ENCODE assay signal across 14 cellular contexts in the genomic region with DNA sequence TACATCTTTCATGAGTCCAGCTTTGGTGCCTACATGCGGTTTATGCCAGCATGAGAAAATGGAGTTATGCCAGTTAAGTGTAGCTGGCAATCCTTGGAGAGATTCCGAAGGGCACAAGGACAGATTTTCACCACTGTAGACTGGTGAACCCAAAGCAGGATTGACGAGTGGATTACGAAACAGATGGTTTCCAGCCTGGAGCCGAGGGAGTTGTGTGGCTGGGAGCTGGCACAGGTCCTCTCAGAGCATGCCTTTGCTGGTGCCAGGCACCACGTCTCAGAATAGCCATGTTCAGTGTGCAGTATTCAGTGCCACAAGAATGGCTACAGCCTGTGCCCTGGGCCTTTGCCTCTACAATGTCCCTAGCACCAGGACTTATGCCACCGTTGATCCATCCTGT. TPM values are rescaled to one million over a fixed set of nuclear protein-coding genes. Genes with fewer than 3 reads are reported as not detected.
DNase-seq lines count a peak whose midpoint lies in the region; ATAC-seq and TF ChIP-seq lines count a peak whose summit lies in the region.
"Had no signal": no experiment of that assay in that cellular context is flagged by ENCODE, and none has a peak within 500 bp of the region (broad histone marks: within the 10 kb centered on the region; RNA-seq: fewer than 3 reads in every experiment).

No MANE protein-coding gene starts in this region.

- ATAC-seq in PC-3: no peak

- H3K9me3 ChIP-seq in PC-3 (ENCODE audit: low read length) (no peaks in the 10 kb centered on the region), neuronal stem cell (replicated peaks in 1 of 2; ENCODE audit: control insufficient read depth in 2 of 2, insufficient read depth in 1 of 2, low read depth in 1 of 2, low read length in 2 of 2) (no peaks in the 10 kb centered on the region), sigmoid colon (no peaks in the 10 kb centered on the region)
- H3K9me3 ChIP-seq: testis had no signal

- CTCF ChIA-PET in PC-3 (lab: Charles Lee): no interaction called here

- no peak for TF ChIP-seq EP300 in sigmoid colon (IDR thresholded peaks at IDR 0.05)

- H3K27me3 ChIP-seq in PC-3 (ENCODE audit: low read length) (no peaks in the 10 kb centered on the region), neuronal stem cell (ENCODE audit: control insufficient read depth in 3 of 3, insufficient read depth in 3 of 3, low read depth in 1 of 3, low read length in 3 of 3) (peaks cover 0 to 56% (median 26%) of the 10 kb centered on the region in 3 experiments), sigmoid colon (peaks cover 0 to 19% (median 17%) of the 10 kb centered on the region in 3 donors)
- H3K27me3 ChIP-seq: testis had no signal

- no peak overlapping the region for H2AFZ ChIP-seq in PC-3 (ENCODE audit: low read length)
- no peak overlapping the region for H2AFZ ChIP-seq in neuronal stem cell (ENCODE audit: low read length)

- H3K23ac ChIP-seq in neuronal stem cell (ENCODE audit: low read depth, low read length, poor library complexity): no peak overlapping the region

- no peak overlapping the region for H3K4ac ChIP-seq in neuronal stem cell (ENCODE audit: low read length)

- peaks cover 4% of the 10 kb centered on the region for H3K79me1 ChIP-seq in neuronal stem cell (ENCODE audit: low read depth, low read length)

- H4K8ac ChIP-seq in neuronal stem cell (ENCODE audit: low read depth, low read length): no peak overlapping the region

- no peaks in the 10 kb centered on the region for H3F3A ChIP-seq in PC-3 (ENCODE audit: low read length, unreplicated experiment)

- in situ Hi-C loops in GM13977 (cut with MboI; ENCODE audit: low pct_unique_long_range_greater_than_20kb, low sequenced_read_pairs, unreplicated experiment): no loop called here

- WGBS in neuronal stem cell (ENCODE audit: extremely low coverage in 2 of 2, insufficient read length in 2 of 2, insufficient replicate concordance in 1 of 2), 2 donors: no CpG with 5 or more reads among the region's 7 CpGs
- 72 to 81% methylated on average over 7 of the region's 7 CpGs for WGBS in sigmoid colon, 2 donors

- BruUV-seq in PC-3 (replicated peaks; lab: Mats Ljungman, UMichigan): no TSS peak

- H2AK5ac ChIP-seq in neuronal stem cell (ENCODE audit: low read depth, low read length): no peak overlapping the region

- no peak overlapping the region for H4K91ac ChIP-seq in neuronal stem cell (ENCODE audit: low read depth, low read length, poor library complexity)

- POLR2A ChIA-PET in PC-3 (lab: Charles Lee; ENCODE audit: unreplicated experiment): interaction anchor here (0.5 kb wide), 1 partner anchor 37 kb away, joined by 3 read pairs; no protein-coding TSS in a partner anchor

- H3K4me1 Mint-ChIP-seq in activated T-helper 1 cell treated with anti-CD3 and anti-CD28 coated beads, Interleukin-12 subunit alpha, Interleukin-12 subunit beta, Interleukin-2, Interleukin-4 antibody, amounts not matched to agents 30 ng/mL and 10 ng/mL and 1 ng/mL, durations not matched to agents 14 hours and 24 hours and 36 hours (ENCODE audit: low read depth): no peaks in the 10 kb centered on the region

- no peak overlapping the region for H3K4me3 Mint-ChIP-seq in activated T-helper 1 cell treated with anti-CD3 and anti-CD28 coated beads, Interleukin-12 subunit alpha, Interleukin-12 subunit beta, Interleukin-2, Interleukin-4 antibody, amounts not matched to agents 30 ng/mL and 10 ng/mL and 1 ng/mL, durations not matched to agents 14 hours and 24 hours and 36 hours
- H3K4me3 Mint-ChIP-seq: activated naive CD8-positive, alpha-beta T cell; CD4-positive, alpha-beta T cell had no signal

- no peaks in the 10 kb centered on the region for H4K20me1 ChIP-seq in PC-3 (ENCODE audit: low read length)

- TF ChIP-seq POLR2A in sigmoid colon (IDR thresholded peaks at IDR 0.05): no peak

- peaks cover 6% of the 10 kb centered on the region; the same call in 1 of the 2 replicates for H3K36me3 ChIP-seq in PC-3 (ENCODE audit: low read depth, low read length)
- H3K36me3 ChIP-seq in neuronal stem cell (replicated peaks in 1 of 2; ENCODE audit: control insufficient read depth in 2 of 2, insufficient read depth in 2 of 2, low read length in 2 of 2): peaks cover 12 to 13% of the 10 kb centered on the region in 2 donors
- peaks cover 0 to 10% (median 0%) of the 10 kb centered on the region in 4 donors for H3K36me3 ChIP-seq in sigmoid colon

- no peaks in the 10 kb centered on the region for H3K9me3 Mint-ChIP-seq in activated T-helper 1 cell treated with anti-CD3 and anti-CD28 coated beads, Interleukin-12 subunit alpha, Interleukin-12 subunit beta, Interleukin-2, Interleukin-4 antibody, amounts not matched to agents 30 ng/mL and 10 ng/mL and 1 ng/mL, durations not matched to agents 14 hours and 24 hours and 36 hours
- H3K9me3 Mint-ChIP-seq: CD4-positive, alpha-beta T cell had no signal

- H3K4me1 ChIP-seq in PC-3 (ENCODE audit: insufficient read depth, low read length): no peaks in the 10 kb centered on the region
- peaks cover 4 to 15% of the 10 kb centered on the region in 2 donors for H3K4me1 ChIP-seq in neuronal stem cell (ENCODE audit: control insufficient read depth in 2 of 2, insufficient read depth in 1 of 2, low read depth in 1 of 2, low read length in 2 of 2)
- H3K4me1 ChIP-seq in sigmoid colon: peaks cover 0 to 15% (median 13%) of the 10 kb centered on the region in 4 donors

- no peak overlapping the region for H3K4me3 ChIP-seq in PC-3 (ENCODE audit: low read length)
- no peak overlapping the region for H3K4me3 ChIP-seq in foreskin fibroblast (ENCODE audit: low read depth in 1 of 2, low read length in 2 of 2)
- no peak overlapping the region for H3K4me3 ChIP-seq in neuronal stem cell (ENCODE audit: low read length in 2 of 2)
- no peak overlapping the region for H3K4me3 ChIP-seq in sigmoid colon
- H3K4me3 ChIP-seq: testis had no signal

- H3K9ac ChIP-seq in PC-3 (ENCODE audit: low read length): no peak overlapping the region
- no peak overlapping the region for H3K9ac ChIP-seq in neuronal stem cell (ENCODE audit: low read depth, low read length, poor library complexity)

- no peak overlapping the region for H2BK15ac ChIP-seq in neuronal stem cell (ENCODE audit: low read length)

- H2BK120ac ChIP-seq in neuronal stem cell (ENCODE audit: low read depth, low read length): no peak overlapping the region

- no peak overlapping the region for H3K27ac ChIP-seq in PC-3 (ENCODE audit: low read length)
- no peak overlapping the region for H3K27ac ChIP-seq in neuronal stem cell (replicated peaks; ENCODE audit: low read length)
- H3K27ac ChIP-seq in sigmoid colon: no peak overlapping the region
- H3K27ac ChIP-seq: testis had no signal

- DNase-seq in GM13977 (ENCODE audit: low spot score): peak; percentile 25
- peak; percentile 24 for DNase-seq in PC-3
- DNase-seq in foreskin fibroblast: peak; percentile 24 to 43
- DNase-seq in posterior vena cava (ENCODE audit: low spot score): peak; percentile 52
- no peak for DNase-seq in activated gamma-delta T cell (lab: John Stamatoyannopoulos, UW)
- no peak for DNase-seq in neuronal stem cell (ENCODE audit: low spot score)
- DNase-seq in sigmoid colon: no peak
- no peak for DNase-seq in activated T-helper 1 cell treated with anti-CD3 and anti-CD28 coated beads, Interleukin-12 subunit alpha, Interleukin-12 subunit beta, Interleukin-2, Interleukin-4 antibody, amounts not matched to agents 30 ng/mL and 10 ng/mL and 1 ng/mL, durations not matched to agents 14 hours and 24 hours and 36 hours (ENCODE audit: low spot score)
- DNase-seq: CD4-positive, alpha-beta T cell; NCI-H1092 treated with DMSO at 0.1 percent for 48 hours; SIG-M5; testis had no signal

- intact Hi-C loops in PC-3 (cut with micrococcal nuclease) (loop anchor here (2.0 kb wide), 1 partner anchor 37 kb away; no protein-coding TSS in a partner anchor), posterior vena cava (cut with DNase I) (no loop called here), sigmoid colon (cut with DNase I) (no loop called here)
- intact Hi-C loops in activated T-helper 1 cell treated with anti-CD3 and anti-CD28 coated beads, Interleukin-12 subunit alpha, Interleukin-12 subunit beta, Interleukin-2, Interleukin-4 antibody, amounts not matched to agents 30 ng/mL and 10 ng/mL and 1 ng/mL, durations not matched to agents 14 hours and 24 hours and 36 hours (cut with micrococcal nuclease): no loop called here

- no peak overlapping the region for H3K27ac Mint-ChIP-seq in activated T-helper 1 cell treated with anti-CD3 and anti-CD28 coated beads, Interleukin-12 subunit alpha, Interleukin-12 subunit beta, Interleukin-2, Interleukin-4 antibody, amounts not matched to agents 30 ng/mL and 10 ng/mL and 1 ng/mL, durations not matched to agents 14 hours and 24 hours and 36 hours
- H3K27ac Mint-ChIP-seq: activated naive CD8-positive, alpha-beta T cell; CD4-positive, alpha-beta T cell had no signal

- H3K9me2 ChIP-seq in PC-3 (replicated peaks; ENCODE audit: low read length): no peaks in the 10 kb centered on the region

- no peak overlapping the region for H3K4me2 ChIP-seq in PC-3 (ENCODE audit: low read length)
- no peak overlapping the region for H3K4me2 ChIP-seq in neuronal stem cell (ENCODE audit: insufficient read depth, low read length, poor library complexity, severe bottlenecking)

- no peak overlapping the region for H3K18ac ChIP-seq in neuronal stem cell (ENCODE audit: low read length)

- H3K36me3 Mint-ChIP-seq in activated T-helper 1 cell treated with anti-CD3 and anti-CD28 coated beads, Interleukin-12 subunit alpha, Interleukin-12 subunit beta, Interleukin-2, Interleukin-4 antibody, amounts not matched to agents 30 ng/mL and 10 ng/mL and 1 ng/mL, durations not matched to agents 14 hours and 24 hours and 36 hours (ENCODE audit: low read depth): peaks cover 4% of the 10 kb centered on the region
- H3K36me3 Mint-ChIP-seq: activated naive CD8-positive, alpha-beta T cell had no signal

- H2BK5ac ChIP-seq in neuronal stem cell (ENCODE audit: low read length): no peak overlapping the region

- H3K14ac ChIP-seq in neuronal stem cell (ENCODE audit: low read length): no peak overlapping the region

- H3K79me2 ChIP-seq in PC-3 (ENCODE audit: low read length): no peaks in the 10 kb centered on the region

- H3K27me3 Mint-ChIP-seq in activated T-helper 1 cell treated with anti-CD3 and anti-CD28 coated beads, Interleukin-12 subunit alpha, Interleukin-12 subunit beta, Interleukin-2, Interleukin-4 antibody, amounts not matched to agents 30 ng/mL and 10 ng/mL and 1 ng/mL, durations not matched to agents 14 hours and 24 hours and 36 hours (ENCODE audit: insufficient read depth): peaks cover 25% of the 10 kb centered on the region
- H3K27me3 Mint-ChIP-seq: activated naive CD8-positive, alpha-beta T cell had no signal

- TF ChIP-seq CTCF in GM13977 (IDR thresholded peaks at IDR 0.05; ENCODE audit: extremely low read depth, insufficient read depth, missing control alignments) (no peak), PC-3 (conservative IDR thresholded peaks at IDR 0.05; ENCODE audit: low read depth, low read length) (no peak), foreskin fibroblast (IDR thresholded peaks at IDR 0.05; ENCODE audit: low read depth, low read length) (no peak), sigmoid colon (IDR thresholded peaks at IDR 0.05) (no peak)

- no peak overlapping the region for H2BK12ac ChIP-seq in neuronal stem cell (ENCODE audit: low read length)

RNA-seq across cellular contexts. Expression of a gene that starts 13.2 kb away (rescaled TPM):
- 0.07 and 0.12 TPM in 2 replicates for total RNA-seq in PC-3 (2014; rRNA removed)
- total RNA-seq in posterior vena cava: under 1 TPM; 0.10 to 0.28 TPM
- polyA plus RNA-seq in neuronal stem cell (2013, experiment 1 of 2): 0.36 TPM
- polyA plus RNA-seq in neuronal stem cell (2013, experiment 2 of 2): 0.40 TPM
- total RNA-seq in sigmoid colon: under 1 TPM in 2 of 4 donors, not detected in 2; 0.14 to 0.83 TPM
- under 1 TPM in 1 of 3 donors, not detected in 2; 0.36 TPM for polyA plus RNA-seq in sigmoid colon
- total RNA-seq in activated T-helper 1 cell treated with anti-CD3 and anti-CD28 coated beads, Interleukin-12 subunit alpha, Interleukin-12 subunit beta, Interleukin-2, Interleukin-4 antibody, amounts not matched to agents 30 ng/mL and 10 ng/mL and 1 ng/mL, durations not matched to agents 14 hours and 24 hours and 36 hours: 0.93 and 1.6 TPM in 2 replicates
- total RNA-seq: dermis blood vessel endothelial cell had no signal

RNA-seq across cellular contexts. Expression of a gene that starts 15.9 kb away (rescaled TPM):
- 86.8 and 95.8 TPM in 2 replicates for total RNA-seq in PC-3 (2014; rRNA removed)
- total RNA-seq in posterior vena cava: 10 to 100 TPM; 37.3 to 38.1 TPM
- polyA plus RNA-seq in neuronal stem cell (2013, experiment 1 of 2): 68.8 TPM
- 67.4 TPM for polyA plus RNA-seq in neuronal stem cell (2013, experiment 2 of 2)
- 10 to 100 TPM; 33.6 to 59.3 (median 48.0) TPM for total RNA-seq in sigmoid colon
- 10 to 100 TPM; 43.8 to 61.0 (median 46.0) TPM for polyA plus RNA-seq in sigmoid colon
- total RNA-seq in activated T-helper 1 cell treated with anti-CD3 and anti-CD28 coated beads, Interleukin-12 subunit alpha, Interleukin-12 subunit beta, Interleukin-2, Interleukin-4 antibody, amounts not matched to agents 30 ng/mL and 10 ng/mL and 1 ng/mL, durations not matched to agents 14 hours and 24 hours and 36 hours: 77.1 and 77.9 TPM in 2 replicates

RNA-seq across cellular contexts. Expression of a gene that starts 53.4 kb away (rescaled TPM):
- total RNA-seq in PC-3 (2014; rRNA removed) (0.80 and 1.1 TPM in 2 replicates), posterior vena cava (under 1 TPM in 1 of 2 donors, not detected in 1; 0.14 TPM), sigmoid colon (under 1 TPM in 2 of 4 donors, not detected in 2; 0.16 to 0.54 TPM)
- polyA plus RNA-seq in neuronal stem cell (2013, experiment 1 of 2): 0.18 TPM
- 0.14 TPM for polyA plus RNA-seq in neuronal stem cell (2013, experiment 2 of 2)
- under 1 TPM in 1 of 3 donors, not detected in 2; 0.22 TPM for polyA plus RNA-seq in sigmoid colon
- 0.29 and 0.62 TPM in 2 replicates for total RNA-seq in activated T-helper 1 cell treated with anti-CD3 and anti-CD28 coated beads, Interleukin-12 subunit alpha, Interleukin-12 subunit beta, Interleukin-2, Interleukin-4 antibody, amounts not matched to agents 30 ng/mL and 10 ng/mL and 1 ng/mL, durations not matched to agents 14 hours and 24 hours and 36 hours

Comparison
In these comparisons a context has a peak if more than half of its experiments do, and no peak if none do; other contexts are left out.
1. DNase-seq: peak in GM13977 (single experiment), PC-3 (single experiment), foreskin fibroblast (2 of 2) and posterior vena cava (single experiment); none in activated gamma-delta T cell (single experiment), neuronal stem cell (single experiment), sigmoid colon (single experiment) and activated T-helper 1 cell treated with anti-CD3 and anti-CD28 coated beads, Interleukin-12 subunit alpha, Interleukin-12 subunit beta, Interleukin-2, Interleukin-4 antibody, amounts not matched to agents 30 ng/mL and 10 ng/mL and 1 ng/mL, durations not matched to agents 14 hours and 24 hours and 36 hours (single experiment).